ENCODE assay signal across 19 cellular contexts in the genomic region with DNA sequence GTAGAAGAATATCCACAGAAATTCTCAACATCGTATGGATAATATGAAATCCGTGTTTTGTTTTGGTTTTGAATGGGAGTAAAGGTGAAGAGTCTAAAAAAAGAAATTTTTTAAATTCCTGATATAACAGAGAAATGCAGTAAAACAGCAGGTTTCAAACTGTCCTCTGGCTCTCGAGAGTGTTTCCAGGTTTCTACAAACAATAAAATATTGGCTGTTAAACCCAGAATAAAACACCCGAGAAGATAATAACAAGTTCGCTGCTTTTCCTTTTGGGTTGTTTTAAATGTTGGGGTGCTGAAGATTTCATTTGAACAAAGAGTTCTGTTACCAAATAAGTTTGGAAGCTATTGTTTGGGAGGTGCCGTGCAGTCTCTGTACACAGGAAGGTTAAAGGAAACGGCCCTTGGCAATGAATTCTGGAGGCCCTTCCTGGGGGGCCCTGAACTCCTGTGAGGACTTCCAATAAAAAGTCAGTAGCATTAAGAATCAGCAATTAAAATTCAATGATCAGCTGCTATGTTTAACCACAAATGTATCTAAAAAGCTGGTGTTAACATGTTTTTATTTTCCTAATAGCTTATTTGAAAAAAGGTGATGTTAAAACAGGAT.
DNase-seq lines count a peak whose midpoint lies in the region; ATAC-seq and TF ChIP-seq lines count a peak whose summit lies in the region.
"Had no signal": no experiment of that assay in that cellular context is flagged by ENCODE, and none has a peak within 500 bp of the region (broad histone marks: within the 10 kb centered on the region; RNA-seq: fewer than 3 reads in every experiment).

No MANE protein-coding gene starts in this region.

- H4K20me1 ChIP-seq in PC-3 (ENCODE audit: low read length) = no peaks in the 10 kb centered on the region

- no peak overlapping the region for H3K4me2 ChIP-seq in PC-3 (ENCODE audit: low read length)

- H3K79me2 ChIP-seq in PC-3 (ENCODE audit: low read length) = no peaks in the 10 kb centered on the region

- H3K9ac ChIP-seq in HUES64 (ENCODE audit: low read depth, low read length) = no peak overlapping the region
- H3K9ac ChIP-seq in PC-3 (ENCODE audit: low read length) = no peak overlapping the region

- no peaks in the 10 kb centered on the region for H3K9me3 ChIP-seq in HUES64 (ENCODE audit: insufficient read depth, low read depth, low read length)
- no peaks in the 10 kb centered on the region for H3K9me3 ChIP-seq in PC-3 (ENCODE audit: low read length)
- H3K9me3 ChIP-seq in naive thymus-derived CD4-positive, alpha-beta T cell (ENCODE audit: control insufficient read depth in 2 of 3, low read length in 3 of 3) = no peaks in the 10 kb centered on the region

- POLR2A ChIA-PET in PC-3 (lab: Charles Lee; ENCODE audit: unreplicated experiment) = no interaction called here
- POLR2A ChIA-PET in naive thymus-derived CD4-positive, alpha-beta T cell (lab: Charles Lee) = no interaction called here

- DNase-seq in dermis blood vessel endothelial cell (peak; percentile 49), left lobe of liver (ENCODE audit: low spot score) (no peak), progenitor cell of endocrine pancreas (ENCODE audit: low spot score, unreplicated experiment) (no peak), PC-3 (no peak), sciatic nerve (ENCODE audit: low spot score) (no peak)
- no peak for DNase-seq in naive thymus-derived CD4-positive, alpha-beta T cell
- DNase-seq: activated CD4-positive, alpha-beta T cell treated with anti-CD3 and anti-CD28 coated beads, Interleukin-2, amount 10 ng/mL, durations not matched to agents 7 days and 5 days; effector memory CD8-positive, alpha-beta T cell; HFFc6; mesendoderm; MG63; naive thymus-derived CD8-positive, alpha-beta T cell; NCI-H1417 treated with DMSO at 0.1 percent for 48 hours; NCI-H510A treated with DMSO at 0.1 percent for 48 hours had no signal

- H3K4me3 ChIP-seq in HUES64 (ENCODE audit: low read length) (no peak overlapping the region), PC-3 (ENCODE audit: low read length) (no peak overlapping the region)
- H3K4me3 ChIP-seq in naive thymus-derived CD4-positive, alpha-beta T cell (ENCODE audit: low read length) = no peak overlapping the region
- H3K4me3 ChIP-seq: MG63 had no signal

- H3K9me2 ChIP-seq in PC-3 (replicated peaks; ENCODE audit: low read length) = no peaks in the 10 kb centered on the region

- peak overlapping the region; percentile 49 for H3K27ac Mint-ChIP-seq in progenitor cell of endocrine pancreas
- no peak overlapping the region for H3K27ac Mint-ChIP-seq in naive thymus-derived CD4-positive, alpha-beta T cell
- H3K27ac Mint-ChIP-seq: activated CD4-positive, alpha-beta T cell treated with anti-CD3 and anti-CD28 coated beads, Interleukin-2, amount 10 ng/mL, durations not matched to agents 7 days and 5 days; activated naive CD8-positive, alpha-beta T cell; CD14-positive monocyte; effector memory CD8-positive, alpha-beta T cell; HFFc6; IgD-negative memory B cell had no signal

- H3K36me3 ChIP-seq in HUES64 (ENCODE audit: insufficient read depth, low read length) (no peaks in the 10 kb centered on the region), PC-3 (ENCODE audit: low read depth, low read length) (no peaks in the 10 kb centered on the region)
- no peaks in the 10 kb centered on the region for H3K36me3 ChIP-seq in naive thymus-derived CD4-positive, alpha-beta T cell (ENCODE audit: control insufficient read depth in 2 of 3, insufficient read depth in 3 of 3, low read length in 3 of 3)
- H3K36me3 ChIP-seq: MG63 had no signal

- peaks cover 22% of the 10 kb centered on the region for H3K4me1 Mint-ChIP-seq in progenitor cell of endocrine pancreas (ENCODE audit: low read depth)
- peaks cover 0 to 2% (median 0%) of the 10 kb centered on the region in 7 donors for H3K4me1 Mint-ChIP-seq in naive thymus-derived CD4-positive, alpha-beta T cell
- H3K4me1 Mint-ChIP-seq: activated CD4-positive, alpha-beta T cell treated with anti-CD3 and anti-CD28 coated beads, Interleukin-2, amount 10 ng/mL, durations not matched to agents 7 days and 5 days; CD14-positive monocyte had no signal

- peak; percentile 24 for ATAC-seq in left lobe of liver
- no peak for ATAC-seq in PC-3
- ATAC-seq in sciatic nerve = no peak
- ATAC-seq in naive thymus-derived CD4-positive, alpha-beta T cell = no peak
- ATAC-seq: effector memory CD8-positive, alpha-beta T cell; naive thymus-derived CD8-positive, alpha-beta T cell had no signal

- TF ChIP-seq CTCF in progenitor cell of endocrine pancreas (IDR thresholded peaks at IDR 0.05; ENCODE audit: unreplicated experiment) (no peak), PC-3 (conservative IDR thresholded peaks at IDR 0.05; ENCODE audit: low read depth, low read length) (no peak)

- H3K9me3 Mint-ChIP-seq in progenitor cell of endocrine pancreas (ENCODE audit: low read depth) = no peaks in the 10 kb centered on the region
- H3K9me3 Mint-ChIP-seq in naive thymus-derived CD4-positive, alpha-beta T cell = peaks cover 0 to 1% (median 0%) of the 10 kb centered on the region in 11 donors
- H3K9me3 Mint-ChIP-seq: activated CD4-positive, alpha-beta T cell treated with anti-CD3 and anti-CD28 coated beads, Interleukin-2, amount 10 ng/mL, durations not matched to agents 7 days and 5 days; effector memory CD8-positive, alpha-beta T cell; HFFc6; IgD-negative memory B cell; naive thymus-derived CD8-positive, alpha-beta T cell had no signal

- H3K27me3 ChIP-seq in HUES64 (ENCODE audit: insufficient read depth, low read length) = no peaks in the 10 kb centered on the region; the same call in 1 of the 2 replicates
- no peaks in the 10 kb centered on the region for H3K27me3 ChIP-seq in PC-3 (ENCODE audit: low read length)
- no peaks in the 10 kb centered on the region for H3K27me3 ChIP-seq in naive thymus-derived CD4-positive, alpha-beta T cell (ENCODE audit: control insufficient read depth in 2 of 2, insufficient read depth in 2 of 2, low read length in 2 of 2)

- whole genome bisulfite sequencing in HUES64 = 81% methylated on average over 5 of the region's 7 CpGs

- no peaks in the 10 kb centered on the region for H3K27me3 Mint-ChIP-seq in progenitor cell of endocrine pancreas
- H3K27me3 Mint-ChIP-seq in naive thymus-derived CD4-positive, alpha-beta T cell = peaks cover 0 to 11% (median 3%) of the 10 kb centered on the region in 5 donors

- H3F3A ChIP-seq in PC-3 (ENCODE audit: low read length, unreplicated experiment) = no peaks in the 10 kb centered on the region

- H3K4me1 ChIP-seq in HUES64 (ENCODE audit: insufficient read depth, low read length) (peaks cover 76% of the 10 kb centered on the region), PC-3 (ENCODE audit: insufficient read depth, low read length) (peaks cover 32% of the 10 kb centered on the region)
- no peaks in the 10 kb centered on the region for H3K4me1 ChIP-seq in naive thymus-derived CD4-positive, alpha-beta T cell (ENCODE audit: control insufficient read depth in 2 of 2, insufficient read depth in 2 of 2, low read length in 2 of 2)

- CTCF ChIA-PET in PC-3 (lab: Charles Lee) = no interaction called here
- CTCF ChIA-PET in naive thymus-derived CD4-positive, alpha-beta T cell (lab: Charles Lee) = no interaction called here

- H3K4me3 Mint-ChIP-seq in progenitor cell of endocrine pancreas (ENCODE audit: low read depth) = peak overlapping the region; percentile 38
- H3K4me3 Mint-ChIP-seq in naive thymus-derived CD4-positive, alpha-beta T cell = no peak overlapping the region
- H3K4me3 Mint-ChIP-seq: activated CD4-positive, alpha-beta T cell treated with anti-CD3 and anti-CD28 coated beads, Interleukin-2, amount 10 ng/mL, durations not matched to agents 7 days and 5 days; activated naive CD8-positive, alpha-beta T cell; effector memory CD8-positive, alpha-beta T cell; HFFc6; IgD-negative memory B cell; naive thymus-derived CD8-positive, alpha-beta T cell had no signal

- H3K27ac ChIP-seq in HUES64 (ENCODE audit: low read depth, low read length) (peak overlapping the region; percentile 56; the same call in 1 of the 2 replicates), PC-3 (ENCODE audit: low read length) (no peak overlapping the region)
- H3K27ac ChIP-seq in naive thymus-derived CD4-positive, alpha-beta T cell (ENCODE audit: low read depth, low read length) = no peak overlapping the region
- H3K27ac ChIP-seq: HL-60 had no signal

- peaks cover 3% of the 10 kb centered on the region for H3K36me3 Mint-ChIP-seq in progenitor cell of endocrine pancreas (ENCODE audit: insufficient read depth)
- H3K36me3 Mint-ChIP-seq in naive thymus-derived CD4-positive, alpha-beta T cell = peaks cover 0 to 4% (median 0%) of the 10 kb centered on the region in 5 donors
- H3K36me3 Mint-ChIP-seq: activated naive CD8-positive, alpha-beta T cell; CD14-positive monocyte; IgD-negative memory B cell; naive thymus-derived CD8-positive, alpha-beta T cell had no signal

- intact Hi-C loops in PC-3 (cut with micrococcal nuclease) (no loop called here), sciatic nerve (cut with DNase I) (no loop called here)
- intact Hi-C loops in naive thymus-derived CD4-positive, alpha-beta T cell (cut with micrococcal nuclease) = no loop called here

- H2AFZ ChIP-seq in PC-3 (ENCODE audit: low read length) = no peak overlapping the region

- BruUV-seq in PC-3 (replicated peaks; lab: Mats Ljungman, UMichigan) = no TSS peak
